1 cellular context compared by ENCODE assay signal in genomic region chrX:49840679-49841078, GRCh38.
TF ChIP-seq lines count a peak whose summit lies in the region.

No MANE protein-coding gene starts in this region.

TF ChIP-seq in HepG2, 621 proteins besides CTCF, POLR2A, EP300 and RAD21 (continued from another document):
- TF ChIP-seq, protein P1, sequence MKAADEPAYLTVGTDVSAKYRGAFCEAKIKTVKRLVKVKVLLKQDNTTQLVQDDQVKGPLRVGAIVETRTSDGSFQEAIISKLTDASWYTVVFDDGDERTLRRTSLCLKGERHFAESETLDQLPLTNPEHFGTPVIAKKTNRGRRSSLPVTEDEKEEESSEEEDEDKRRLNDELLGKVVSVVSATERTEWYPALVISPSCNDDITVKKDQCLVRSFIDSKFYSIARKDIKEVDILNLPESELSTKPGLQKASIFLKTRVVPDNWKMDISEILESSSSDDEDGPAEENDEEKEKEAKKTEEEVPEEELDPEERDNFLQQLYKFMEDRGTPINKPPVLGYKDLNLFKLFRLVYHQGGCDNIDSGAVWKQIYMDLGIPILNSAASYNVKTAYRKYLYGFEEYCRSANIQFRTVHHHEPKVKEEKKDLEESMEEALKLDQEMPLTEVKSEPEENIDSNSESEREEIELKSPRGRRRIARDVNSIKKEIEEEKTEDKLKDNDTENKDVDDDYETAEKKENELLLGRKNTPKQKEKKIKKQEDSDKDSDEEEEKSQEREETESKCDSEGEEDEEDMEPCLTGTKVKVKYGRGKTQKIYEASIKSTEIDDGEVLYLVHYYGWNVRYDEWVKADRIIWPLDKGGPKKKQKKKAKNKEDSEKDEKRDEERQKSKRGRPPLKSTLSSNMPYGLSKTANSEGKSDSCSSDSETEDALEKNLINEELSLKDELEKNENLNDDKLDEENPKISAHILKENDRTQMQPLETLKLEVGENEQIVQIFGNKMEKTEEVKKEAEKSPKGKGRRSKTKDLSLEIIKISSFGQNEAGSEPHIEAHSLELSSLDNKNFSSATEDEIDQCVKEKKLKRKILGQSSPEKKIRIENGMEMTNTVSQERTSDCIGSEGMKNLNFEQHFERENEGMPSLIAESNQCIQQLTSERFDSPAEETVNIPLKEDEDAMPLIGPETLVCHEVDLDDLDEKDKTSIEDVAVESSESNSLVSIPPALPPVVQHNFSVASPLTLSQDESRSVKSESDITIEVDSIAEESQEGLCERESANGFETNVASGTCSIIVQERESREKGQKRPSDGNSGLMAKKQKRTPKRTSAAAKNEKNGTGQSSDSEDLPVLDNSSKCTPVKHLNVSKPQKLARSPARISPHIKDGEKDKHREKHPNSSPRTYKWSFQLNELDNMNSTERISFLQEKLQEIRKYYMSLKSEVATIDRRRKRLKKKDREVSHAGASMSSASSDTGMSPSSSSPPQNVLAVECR (CRISPR knock-in tag; IDR thresholded peaks at IDR 0.05; ENCODE audit: borderline replicate concordance), result peak; percentile 49; the same call in 1 of the 2 replicates
- TF ChIP-seq SALL1 (CRISPR knock-in tag; IDR thresholded peaks at IDR 0.05) (peak; percentile 80), ZFP91 (CRISPR knock-in tag; IDR thresholded peaks at IDR 0.05; ENCODE audit: borderline replicate concordance) (0 out of 2 replicates have a peak, but pooled peaks have one; percentile 26), TEAD3 (CRISPR knock-in tag; optimal IDR thresholded peaks at IDR 0.05; ENCODE audit: borderline replicate concordance) (peak; percentile 65), ZNF687 (CRISPR knock-in tag; IDR thresholded peaks at IDR 0.05) (peak; percentile 74), POGZ (CRISPR knock-in tag; IDR thresholded peaks at IDR 0.05) (peak; percentile 75), ZNF10 (CRISPR knock-in tag; IDR thresholded peaks at IDR 0.05; ENCODE audit: borderline replicate concordance, low read depth) (no peak), FOSL2 (CRISPR knock-in tag; IDR thresholded peaks at IDR 0.05) (peak; percentile 34; the same call in 1 of the 2 replicates)
- TF ChIP-seq, protein P2, sequence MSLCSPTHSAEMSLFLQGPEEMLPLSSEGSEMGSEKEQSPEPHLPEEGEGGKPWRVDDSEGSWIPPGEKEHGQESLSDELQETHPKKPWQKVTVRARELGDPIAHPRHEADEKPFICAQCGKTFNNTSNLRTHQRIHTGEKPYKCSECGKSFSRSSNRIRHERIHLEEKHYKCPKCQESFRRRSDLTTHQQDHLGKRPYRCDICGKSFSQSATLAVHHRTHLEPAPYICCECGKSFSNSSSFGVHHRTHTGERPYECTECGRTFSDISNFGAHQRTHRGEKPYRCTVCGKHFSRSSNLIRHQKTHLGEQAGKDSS (CRISPR knock-in tag; IDR thresholded peaks at IDR 0.05; ENCODE audit: borderline replicate concordance, low read depth), result peak; percentile 47; the same call in 1 of the 2 replicates
- TF ChIP-seq, protein P3, sequence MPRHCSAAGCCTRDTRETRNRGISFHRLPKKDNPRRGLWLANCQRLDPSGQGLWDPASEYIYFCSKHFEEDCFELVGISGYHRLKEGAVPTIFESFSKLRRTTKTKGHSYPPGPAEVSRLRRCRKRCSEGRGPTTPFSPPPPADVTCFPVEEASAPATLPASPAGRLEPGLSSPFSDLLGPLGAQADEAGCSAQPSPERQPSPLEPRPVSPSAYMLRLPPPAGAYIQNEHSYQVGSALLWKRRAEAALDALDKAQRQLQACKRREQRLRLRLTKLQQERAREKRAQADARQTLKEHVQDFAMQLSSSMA (CRISPR knock-in tag; IDR thresholded peaks at IDR 0.05), result no peak
- TF ChIP-seq, protein P4, sequence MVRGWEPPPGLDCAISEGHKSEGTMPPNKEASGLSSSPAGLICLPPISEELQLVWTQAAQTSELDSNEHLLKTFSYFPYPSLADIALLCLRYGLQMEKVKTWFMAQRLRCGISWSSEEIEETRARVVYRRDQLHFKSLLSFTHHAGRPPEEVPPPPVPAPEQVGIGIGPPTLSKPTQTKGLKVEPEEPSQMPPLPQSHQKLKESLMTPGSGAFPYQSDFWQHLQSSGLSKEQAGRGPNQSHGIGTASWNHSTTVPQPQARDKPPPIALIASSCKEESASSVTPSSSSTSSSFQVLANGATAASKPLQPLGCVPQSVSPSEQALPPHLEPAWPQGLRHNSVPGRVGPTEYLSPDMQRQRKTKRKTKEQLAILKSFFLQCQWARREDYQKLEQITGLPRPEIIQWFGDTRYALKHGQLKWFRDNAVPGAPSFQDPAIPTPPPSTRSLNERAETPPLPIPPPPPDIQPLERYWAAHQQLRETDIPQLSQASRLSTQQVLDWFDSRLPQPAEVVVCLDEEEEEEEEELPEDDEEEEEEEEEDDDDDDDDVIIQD (CRISPR knock-in tag; IDR thresholded peaks at IDR 0.05; ENCODE audit: low read depth), result 0 out of 2 replicates have a peak, but pooled peaks have one; percentile 24
